Comparison of ENCODE assay signal across 7 cellular contexts in genomic region chr11:120182790-120183491, GRCh38. TPM values are rescaled to one million over a fixed set of nuclear protein-coding genes. Genes with fewer than 3 reads are reported as not detected.
DNase-seq lines count a peak whose midpoint lies in the region; ATAC-seq and TF ChIP-seq lines count a peak whose summit lies in the region.

No MANE protein-coding gene starts in this region.

- intact Hi-C loops in esophagus squamous epithelium (cut with DNase I) = no loop called here

- H3K27me3 ChIP-seq in esophagus squamous epithelium = peaks cover 0 to 3% (median 0%) of the 10 kb centered on the region in 4 donors

- TF ChIP-seq POLR2A in esophagus squamous epithelium (IDR thresholded peaks at IDR 0.05) = no peak

- H3K36me3 ChIP-seq in esophagus squamous epithelium = no peaks in the 10 kb centered on the region

- ATAC-seq in HG03469 (IDR thresholded peaks at IDR 0.05; ENCODE audit: unreplicated experiment) = no peak

- H3K4me1 ChIP-seq in esophagus squamous epithelium = peaks cover 5 to 90% (median 50%) of the 10 kb centered on the region in 3 donors

- H3K27ac ChIP-seq in esophagus squamous epithelium = peak overlapping the region in 2 of 4 donors; percentile 85 to 87

- no peak overlapping the region for H3K4me3 ChIP-seq in esophagus squamous epithelium

- peak; percentile 27 for TF ChIP-seq CTCF in GM13977 (IDR thresholded peaks at IDR 0.05; ENCODE audit: extremely low read depth, insufficient read depth, missing control alignments)
- TF ChIP-seq CTCF in esophagus squamous epithelium (IDR thresholded peaks at IDR 0.05) = peak in 4 of 6 experiments; percentile 6 to 49 (median 20)

- no peaks in the 10 kb centered on the region for H3K9me3 ChIP-seq in esophagus squamous epithelium

- DNase-seq in GM13977 (ENCODE audit: low spot score) (no peak), NCI-H82 (lab: John Stamatoyannopoulos, UW) (peak; percentile 58), esophagus squamous epithelium (lab: John Stamatoyannopoulos, UW) (no peak), pons (ENCODE audit: low spot score) (peak; percentile 30), kidney glomerular epithelial cell (lab: John Stamatoyannopoulos, UW) (no peak), NOMO-1 (lab: John Stamatoyannopoulos, UW; ENCODE audit: unreplicated experiment in 2 of 2) (no peak)

- in situ Hi-C loops in GM13977 (cut with MboI; ENCODE audit: low pct_unique_long_range_greater_than_20kb, low sequenced_read_pairs, unreplicated experiment) = no loop called here

- 60 to 61% methylated on average over 2 to 4 of the region's 5 CpGs for WGBS in esophagus squamous epithelium, 2 donors

RNA-seq across cellular contexts. Expression of gene OAF, which starts 27.9 kb away (rescaled TPM):
- total RNA-seq in esophagus squamous epithelium = 10 to 100 TPM in 3 of 4 donors, 1 to 10 TPM in 1; 7.4 to 49.0 (median 14.3) TPM

RNA-seq across cellular contexts. Expression of gene TRIM29, which starts 45.0 kb away (rescaled TPM):
- total RNA-seq in esophagus squamous epithelium = 1,000 to 10,000 TPM in 1 of 4 donors, 100 to 1,000 TPM in 3; 691 to 1,472 (median 816) TPM

RNA-seq across cellular contexts. Expression of gene POU2F3, which starts 57.0 kb away (rescaled TPM):
- 1 to 10 TPM in 3 of 4 donors, not detected in 1; 1.1 to 2.9 (median 1.5) TPM for total RNA-seq in esophagus squamous epithelium

Comparison
In these comparisons a context has a peak if more than half of its experiments do, and no peak if none do; other contexts are left out.
1. DNase-seq: peak in NCI-H82 (single experiment) and pons (single experiment); none in GM13977 (single experiment), esophagus squamous epithelium (single experiment), kidney glomerular epithelial cell (single experiment) and NOMO-1 (0 of 2).